21 cellular contexts compared by ENCODE assay signal in genomic region chr12:19048943-19049342, GRCh38.
DNase-seq lines count a peak whose midpoint lies in the region; ATAC-seq and TF ChIP-seq lines count a peak whose summit lies in the region.
"Had no signal": no experiment of that assay in that cellular context is flagged by ENCODE, and none has a peak within 500 bp of the region (broad histone marks: within the 10 kb centered on the region; RNA-seq: fewer than 3 reads in every experiment).

No MANE protein-coding gene starts in this region.

- no peak for ATAC-seq in GM19455 (IDR thresholded peaks at IDR 0.05; ENCODE audit: unreplicated experiment)

- DNase-seq in AG10803 (ENCODE audit: low read depth) (peak; percentile 19), ELR (ENCODE audit: low read depth) (peak; percentile 50), SJSA1 (ENCODE audit: low read depth in 1 of 2, low spot score in 2 of 2) (peak; percentile 55 to 65), epithelial cell of esophagus (ENCODE audit: low read depth) (peak; percentile 4), DMS53 (lab: John Stamatoyannopoulos, UW) (no peak), MV-4-11 (lab: John Stamatoyannopoulos, UW) (no peak)
- DNase-seq: ACHN; activated effector memory CD4-positive, alpha-beta T cell treated with Interleukin-2 at 50 U/mL for 16 hours; activated T-cell treated with anti-CD3 and anti-CD28 coated beads for 4 hours; cerebellar nuclear complex; dorsolateral prefrontal cortex; islet precursor cell; NCI-H1092 treated with DMSO at 0.1 percent for 48 hours; NCI-H187 treated with DMSO at 0.1 percent for 48 hours; NCI-H524 treated with DMSO at 0.1 percent for 48 hours; retina; SJCRH30; T-helper 1 cell had no signal

- TF ChIP-seq CTCF in AG10803 (conservative IDR thresholded peaks at IDR 0.05; ENCODE audit: low read length) (no peak), epithelial cell of esophagus (IDR thresholded peaks at IDR 0.05; ENCODE audit: insufficient read depth, low read depth, low read length, missing control alignments) (no peak)

- H3K4me1 ChIP-seq in SJSA1 (replicated peaks), result peaks cover 23% of the 10 kb centered on the region
- H3K4me1 ChIP-seq: SJCRH30 had no signal

- no peaks in the 10 kb centered on the region for H3K9me3 ChIP-seq in SJSA1 (replicated peaks)
- H3K9me3 ChIP-seq: SJCRH30 had no signal

- H3K27ac ChIP-seq in SJSA1, result peak overlapping the region; percentile 29; the same call in 1 of the 2 replicates
- H3K27ac ChIP-seq: dorsolateral prefrontal cortex, HL-60, SJCRH30, skin epidermis had no signal

- H3K27me3 ChIP-seq in SJSA1 (replicated peaks), result no peaks in the 10 kb centered on the region
- H3K27me3 ChIP-seq: SJCRH30 had no signal

- H3K4me3 ChIP-seq in AG10803 (ENCODE audit: low read length) (no peak overlapping the region), SJSA1 (no peak overlapping the region), epithelial cell of esophagus (ENCODE audit: low read length) (no peak overlapping the region)
- H3K4me3 ChIP-seq: dorsolateral prefrontal cortex, SJCRH30, skin epidermis had no signal

- H3K36me3 ChIP-seq in SJSA1, result no peaks in the 10 kb centered on the region
- H3K36me3 ChIP-seq: SJCRH30 had no signal

Comparison
In these comparisons a context has a peak if more than half of its experiments do, and no peak if none do; other contexts are left out.
1. DNase-seq: peak in AG10803 (single experiment), ELR (single experiment), SJSA1 (2 of 2) and epithelial cell of esophagus (single experiment); none in DMS53 (single experiment) and MV-4-11 (single experiment).